In genomic region chr12:115762934-115763333, GRCh38 we compare ENCODE assay signal across 1 cellular context.
TF ChIP-seq lines count a peak whose summit lies in the region.

No MANE protein-coding gene starts in this region.

TF ChIP-seq in A549, 52 proteins besides CTCF, POLR2A, EP300 and RAD21 (continued from another document):
- no peak for TF ChIP-seq E2F6 (IDR thresholded peaks at IDR 0.05; ENCODE audit: borderline replicate concordance, low read depth)
